8 cellular contexts compared by ENCODE assay signal in the genomic region with DNA sequence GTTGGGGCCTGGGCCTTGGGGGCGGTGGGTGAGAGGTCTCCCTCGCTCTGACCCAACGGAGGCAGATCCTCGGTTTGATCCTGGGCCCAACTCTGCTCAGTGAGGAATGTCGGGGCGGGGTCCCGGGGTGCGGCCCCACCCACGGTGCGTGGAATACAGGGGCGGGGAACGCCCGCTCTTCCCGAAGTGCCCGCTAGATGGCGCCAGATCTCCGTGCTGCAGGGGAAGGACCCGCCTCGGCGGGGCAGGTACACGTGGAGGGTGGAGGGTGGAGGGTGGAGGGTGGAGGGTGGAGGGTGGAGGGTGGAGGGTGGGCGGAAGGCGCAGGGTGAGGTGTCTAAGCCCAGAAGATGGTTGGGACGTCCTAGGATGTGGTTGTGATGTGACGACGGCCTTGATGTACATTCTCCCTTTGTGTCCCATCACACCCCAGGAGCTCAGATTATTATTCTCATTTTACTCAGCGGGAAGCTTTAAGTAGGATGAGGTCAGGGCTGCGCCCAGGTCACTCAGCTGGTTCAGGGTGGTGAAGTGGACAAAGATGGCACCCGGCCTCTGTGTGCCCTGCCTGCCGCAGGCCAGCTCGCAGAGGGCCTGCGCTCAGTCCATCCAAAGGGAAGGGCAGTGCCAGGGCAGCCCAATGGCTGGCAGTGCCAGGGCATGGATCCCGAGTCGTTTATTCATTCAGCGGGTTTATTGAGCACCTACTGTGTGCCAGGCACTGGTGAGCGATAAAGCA. TPM values are rescaled to one million over a fixed set of nuclear protein-coding genes. Genes with fewer than 3 reads are reported as not detected.
DNase-seq lines count a peak whose midpoint lies in the region; ATAC-seq, FAIRE-seq and TF ChIP-seq lines count a peak whose summit lies in the region.

No MANE protein-coding gene starts in this region.

- H3K9ac ChIP-seq in H1 (replicated peaks in 1 of 4; ENCODE audit: extremely low read depth in 1 of 4, low read depth in 3 of 4, low read length in 3 of 4), result no peak overlapping the region

- no peak overlapping the region for H3K4ac ChIP-seq in H1 (replicated peaks; ENCODE audit: insufficient read length, low read depth, low read length)

- no peaks in the 10 kb centered on the region for H3K9me3 ChIP-seq in H1 (ENCODE audit: insufficient read depth in 2 of 2, low read depth in 1 of 2, low read length in 1 of 2)

- H3K56ac ChIP-seq in H1 (replicated peaks; ENCODE audit: insufficient read length, low read depth, low read length), result no peak overlapping the region

- H2BK12ac ChIP-seq in H1 (ENCODE audit: low read depth, low read length), result peak overlapping the region; percentile 98; the same call in 1 of the 2 replicates

- no peak overlapping the region for H2AFZ ChIP-seq in H1 (ENCODE audit: low read length)

- peak overlapping the region; percentile 80 for H2BK20ac ChIP-seq in H1 (ENCODE audit: low read length)

- H2AK5ac ChIP-seq in H1 (ENCODE audit: low read depth, low read length), result no peak overlapping the region

- peak overlapping the region; percentile 61; the same call in 1 of the 2 replicates for H2BK5ac ChIP-seq in H1 (ENCODE audit: low read depth, low read length)

- FAIRE-seq in H1 (lab: Jason Lieb, UNC), result no peak

- H3K18ac ChIP-seq in H1 (ENCODE audit: extremely low read depth, low read length), result peak overlapping the region; percentile 60

- peak; percentile 62 for ATAC-seq in GM18873 (IDR thresholded peaks at IDR 0.05; ENCODE audit: low FRiP score, unreplicated experiment)
- ATAC-seq in HG03159 (IDR thresholded peaks at IDR 0.05; ENCODE audit: unreplicated experiment), result peak; percentile 71

- peak; percentile 69 to 92 (median 89) for TF ChIP-seq CTCF in H1 (IDR thresholded peaks at IDR 0.05; ENCODE audit: control extremely low read depth in 1 of 3, insufficient read depth in 1 of 3, low read depth in 1 of 3, low read length in 3 of 3)

- peak; percentile 89 to 91 for TF ChIP-seq RAD21 in H1 (IDR thresholded peaks at IDR 0.05 in 1 of 2, conservative IDR thresholded peaks at IDR 0.05 in 1 of 2; ENCODE audit: low read depth in 2 of 2, low read length in 2 of 2)

- no peaks in the 10 kb centered on the region for H3K23me2 ChIP-seq in H1 (ENCODE audit: low read depth, low read length)

- 0 out of 3 replicates have a peak, but pooled peaks of 1 of the 2 experiments have one; percentile 3 for TF ChIP-seq EP300 in H1 (IDR thresholded peaks at IDR 0.05; ENCODE audit: borderline replicate concordance in 1 of 2, low read depth in 2 of 2, low read length in 2 of 2)

- no peaks in the 10 kb centered on the region for H3K36me3 ChIP-seq in H1 (ENCODE audit: control insufficient read depth in 2 of 4, insufficient read depth in 4 of 4, low read length in 3 of 4)

- CTCF ChIA-PET in H1 (lab: Charles Lee; ENCODE audit: partially characterized antibody), result interaction anchor here (0.6 to 13.5 kb wide), 38 partner anchors 9 to 389 kb away, joined by 3 to 209 read pairs (median 4); partner anchors contain the start of genes NDST1, RPS14 and SYNPO

- DNase-seq in AG20443 (ENCODE audit: low spot score) (peak; percentile 88), NCI-H748 (lab: John Stamatoyannopoulos, UW; ENCODE audit: unreplicated experiment) (peak; percentile 66), H1 (ENCODE audit: low read depth in 1 of 2, low spot score in 2 of 2) (peak in 1 of 2 experiments; percentile 99), myocyte (ENCODE audit: low read depth) (peak; percentile 69)
- peak; percentile 66 to 96 (median 94) for DNase-seq in activated CD8-positive, alpha-beta memory T cell treated with anti-CD3 and anti-CD28 coated beads for 48 hours (ENCODE audit: low read depth in 2 of 3, low spot score in 2 of 3)
- peak; percentile 87 for DNase-seq in stimulated activated CD8-positive, alpha-beta memory T cell treated with anti-CD3 and anti-CD28 coated beads, Interleukin-7, amount 100 ng/mL, for 24 hours (ENCODE audit: low read depth)

- peak overlapping the region; percentile 90 for H4K8ac ChIP-seq in H1 (ENCODE audit: extremely low read depth, insufficient read depth, low read length)

- H2BK120ac ChIP-seq in H1 (replicated peaks; ENCODE audit: low read depth, low read length), result no peak overlapping the region

- H3K23ac ChIP-seq in H1 (ENCODE audit: insufficient read length), result no peak overlapping the region

- POLR2A ChIA-PET in H1 (lab: Charles Lee; ENCODE audit: partially characterized antibody), result interaction anchor here (0.9 to 5.2 kb wide), 8 partner anchors 9 to 86 kb away, joined by 3 to 51 read pairs (median 4); partner anchors contain the start of gene RPS14

- no peaks in the 10 kb centered on the region for H3K79me1 ChIP-seq in H1 (ENCODE audit: low read depth, low read length)

- H3K4me3 ChIP-seq in H1 (ENCODE audit: extremely low read depth in 1 of 4, insufficient read depth in 2 of 4, low read depth in 3 of 4, low read length in 4 of 4), result peak overlapping the region in 1 of 4 experiments; percentile 47; a peak in 2 of 8 replicates

- no peaks in the 10 kb centered on the region for H3K79me2 ChIP-seq in H1 (ENCODE audit: control insufficient read depth in 1 of 2, insufficient read depth in 2 of 2, low read length in 2 of 2)

- peak overlapping the region; percentile 76 for H4K91ac ChIP-seq in H1 (replicated peaks; ENCODE audit: insufficient read length, low read length)

- peaks cover 4 to 20% (median 9%) of the 10 kb centered on the region in 4 experiments for H3K4me1 ChIP-seq in H1 (replicated peaks in 1 of 4; ENCODE audit: control insufficient read depth in 3 of 4, insufficient read depth in 4 of 4, low read length in 3 of 4)

- no peak overlapping the region for H3K14ac ChIP-seq in H1 (ENCODE audit: insufficient read length)

- peak overlapping the region in 1 of 2 experiments; percentile 51; a peak in 2 of 4 replicates for H3K4me2 ChIP-seq in H1 (ENCODE audit: insufficient read depth in 1 of 2, low read depth in 2 of 2, low read length in 2 of 2)

- H3K27me3 ChIP-seq in H1 (replicated peaks in 1 of 4; ENCODE audit: control insufficient read depth in 3 of 4, extremely low read depth in 1 of 4, insufficient read depth in 3 of 4, low read length in 3 of 4), result no peaks in the 10 kb centered on the region

- H3K27ac ChIP-seq in H1 (ENCODE audit: low read depth, low read length), result no peak overlapping the region

- peak overlapping the region; percentile 64 for H4K5ac ChIP-seq in H1 (ENCODE audit: insufficient read length, low read depth, low read length)

- H4K20me1 ChIP-seq in H1 (replicated peaks in 1 of 2; ENCODE audit: control insufficient read depth in 1 of 2, insufficient read depth in 2 of 2, low read length in 2 of 2), result no peaks in the 10 kb centered on the region

- TF ChIP-seq POLR2A in H1 (IDR thresholded peaks at IDR 0.05; ENCODE audit: control extremely low read depth in 1 of 2, low read depth in 2 of 2, low read length in 2 of 2), result no peak

- 41% methylated on average over 22 of the region's 36 CpGs; no CpG with 5 or more reads in 1 of the 2 experiments for WGBS in H1 (ENCODE audit: extremely low coverage in 1 of 2, insufficient coverage in 1 of 2, insufficient read length in 1 of 2, insufficient replicate concordance in 2 of 2, low coverage in 1 of 2, low lambda C conversion rate in 2 of 2, missing lambda C conversion rate in 1 of 2), 2 experiments

- H2BK15ac ChIP-seq in H1 (ENCODE audit: low read length), result peak overlapping the region; percentile 90; the same call in 1 of the 2 replicates

TF ChIP-seq in H1, 55 proteins besides CTCF, POLR2A, EP300 and RAD21 (continues in another document):
- TF ChIP-seq CBX5 (IDR thresholded peaks at IDR 0.05; ENCODE audit: low read depth, low read length), result no peak
- peak; percentile 76; the same call in 1 of the 2 replicates for TF ChIP-seq KDM5A (IDR thresholded peaks at IDR 0.05; ENCODE audit: low read length)
- TF ChIP-seq GABPA (IDR thresholded peaks at IDR 0.05; ENCODE audit: borderline replicate concordance, insufficient read depth, low read length), result no peak
- TF ChIP-seq POLR2AphosphoS5 (IDR thresholded peaks at IDR 0.05; ENCODE audit: low read depth, low read length), result no peak
- TF ChIP-seq CREB1 (IDR thresholded peaks at IDR 0.05), result no peak
- no peak for TF ChIP-seq EGR1 (IDR thresholded peaks at IDR 0.05; ENCODE audit: borderline replicate concordance, low read depth, low read length)

RNA-seq across cellular contexts. Expression of gene RPS14, which starts 9.4 kb away (rescaled TPM):
- total RNA-seq in H1 (2021; fragmentation: NEBNext Ultra II Directional; extraction: Animal tissue kit (Norgen Biotek cat#: 25700)), result 2,548 and 2,599 TPM in 2 replicates
- polyA plus RNA-seq in H1 (2011; rRNA removed), result 5,579 and 6,423 TPM in 2 replicates
- 6,153 TPM for polyA plus RNA-seq in H1 (2011; cell fraction: cytosol; rRNA removed)
- 2,076 TPM for polyA plus RNA-seq in H1 (2011; cell fraction: nucleus; rRNA removed)
- polyA plus RNA-seq in H1 (2012, experiment 1 of 2), result 3,315 to 4,827 TPM (median 4,072 TPM) in 4 replicates
- polyA plus RNA-seq in H1 (2012, experiment 2 of 2), result 7,349 TPM
- polyA plus RNA-seq in H1 (2013, experiment 1 of 2), result 3,849 TPM
- polyA plus RNA-seq in H1 (2013, experiment 2 of 2), result 4,074 TPM
- 913 and 940 TPM in 2 replicates for polyA minus RNA-seq in H1 (2011; rRNA and poly(A)+ RNA removed)
- polyA minus RNA-seq in H1 (2011; cell fraction: cytosol; rRNA and poly(A)+ RNA removed), result 455 TPM
- 375 TPM for polyA minus RNA-seq in H1 (2011; cell fraction: nucleus; rRNA and poly(A)+ RNA removed)
- total RNA-seq in myocyte, result 1,461 and 1,734 TPM in 2 replicates
- polyA plus RNA-seq in myocyte (2012), result 2,827 TPM

RNA-seq across cellular contexts. Expression of gene CD74, which starts 46.3 kb away (rescaled TPM):
- total RNA-seq in H1 (2021; fragmentation: NEBNext Ultra II Directional; extraction: Animal tissue kit (Norgen Biotek cat#: 25700)), result 45.9 and 48.6 TPM in 2 replicates
- polyA plus RNA-seq in H1 (2011; rRNA removed), result 61.0 and 61.8 TPM in 2 replicates
- 32.2 TPM for polyA plus RNA-seq in H1 (2011; cell fraction: cytosol; rRNA removed)
- 47.9 TPM for polyA plus RNA-seq in H1 (2011; cell fraction: nucleus; rRNA removed)
- 52.7 to 98.5 TPM (median 93.0 TPM) in 4 replicates for polyA plus RNA-seq in H1 (2012, experiment 1 of 2)
- polyA plus RNA-seq in H1 (2012, experiment 2 of 2), result 84.1 TPM
- 152 TPM for polyA plus RNA-seq in H1 (2013, experiment 1 of 2)
- polyA plus RNA-seq in H1 (2013, experiment 2 of 2), result 192 TPM
- 25.9 and 26.9 TPM in 2 replicates for polyA minus RNA-seq in H1 (2011; rRNA and poly(A)+ RNA removed)
- 37.9 TPM for polyA minus RNA-seq in H1 (2011; cell fraction: cytosol; rRNA and poly(A)+ RNA removed)
- polyA minus RNA-seq in H1 (2011; cell fraction: nucleus; rRNA and poly(A)+ RNA removed), result 26.2 TPM
- 1.3 and 2.9 TPM in 2 replicates for total RNA-seq in myocyte
- polyA plus RNA-seq in myocyte (2012), result not detected

RNA-seq across cellular contexts. Expression of gene NDST1, which starts 48.9 kb away (rescaled TPM):
- total RNA-seq in H1 (2021; fragmentation: NEBNext Ultra II Directional; extraction: Animal tissue kit (Norgen Biotek cat#: 25700)), result 70.1 and 72.0 TPM in 2 replicates
- 27.0 and 37.7 TPM in 2 replicates for polyA plus RNA-seq in H1 (2011; rRNA removed)
- 21.2 TPM for polyA plus RNA-seq in H1 (2011; cell fraction: cytosol; rRNA removed)
- polyA plus RNA-seq in H1 (2011; cell fraction: nucleus; rRNA removed), result 50.8 TPM
- polyA plus RNA-seq in H1 (2012, experiment 1 of 2), result 28.7 to 34.5 TPM (median 31.7 TPM) in 4 replicates
- 30.3 TPM for polyA plus RNA-seq in H1 (2012, experiment 2 of 2)
- polyA plus RNA-seq in H1 (2013, experiment 1 of 2), result 30.1 TPM
- 32.9 TPM for polyA plus RNA-seq in H1 (2013, experiment 2 of 2)
- 41.4 and 47.8 TPM in 2 replicates for polyA minus RNA-seq in H1 (2011; rRNA and poly(A)+ RNA removed)
- polyA minus RNA-seq in H1 (2011; cell fraction: cytosol; rRNA and poly(A)+ RNA removed), result 32.1 TPM
- polyA minus RNA-seq in H1 (2011; cell fraction: nucleus; rRNA and poly(A)+ RNA removed), result 37.9 TPM
- total RNA-seq in myocyte, result 73.7 and 105 TPM in 2 replicates
- polyA plus RNA-seq in myocyte (2012), result 353 TPM

Comparison
In these comparisons a context has a peak if more than half of its experiments do, and no peak if none do; other contexts are left out.
1. RNA of gene CD74, which starts 46.3 kb away (total RNA-seq): 45.9 to 48.6 TPM in H1; 1.3 to 2.9 TPM in myocyte; every median in the first group is over 10 times any median in the second.